In the genomic region with DNA sequence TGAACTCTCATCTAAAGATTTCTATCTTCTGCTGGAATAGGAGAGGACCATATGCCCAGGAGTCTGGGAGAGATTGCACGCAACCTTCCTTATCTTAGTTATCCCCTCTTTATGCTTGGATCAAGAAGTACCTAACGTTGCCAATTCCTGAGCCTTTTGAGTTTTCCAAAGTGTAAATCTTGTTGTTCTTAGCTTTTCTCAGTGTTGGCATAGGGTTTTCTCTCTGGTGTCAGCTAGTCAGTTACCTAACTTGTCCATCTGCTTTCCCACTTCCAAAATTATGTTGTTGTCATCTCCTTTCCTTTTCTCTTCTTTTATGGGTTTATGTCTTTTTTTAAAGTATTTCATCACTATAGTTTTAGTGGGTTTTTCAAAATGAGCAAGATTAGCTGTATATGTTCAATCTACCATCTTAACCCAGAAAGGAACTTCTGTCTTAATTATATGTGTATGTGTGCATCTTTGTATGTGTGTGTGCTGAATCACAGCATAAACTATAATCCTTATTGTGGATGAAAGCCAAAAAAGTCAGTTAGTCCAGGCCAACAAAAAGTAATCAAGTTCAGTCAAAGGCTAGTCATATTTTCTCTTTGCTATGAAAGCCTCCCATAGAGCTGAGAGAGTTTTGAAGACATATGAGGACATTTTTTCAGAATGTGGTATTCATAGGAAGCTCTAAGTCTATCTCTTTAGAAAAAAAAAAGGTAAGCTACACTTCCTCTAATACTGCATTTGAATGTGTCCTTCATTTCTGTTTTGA, we compare ENCODE assay signal across 28 cellular contexts.
DNase-seq lines count a peak whose midpoint lies in the region; ATAC-seq, FAIRE-seq and TF ChIP-seq lines count a peak whose summit lies in the region.
"Had no signal": no experiment of that assay in that cellular context is flagged by ENCODE, and none has a peak within 500 bp of the region (broad histone marks: within the 10 kb centered on the region; RNA-seq: fewer than 3 reads in every experiment).

No MANE protein-coding gene starts in this region.

- TF ChIP-seq CTCF in AG09309 (IDR thresholded peaks at IDR 0.05; ENCODE audit: control insufficient read depth, insufficient read depth, low read depth, low read length, missing control alignments) (no peak), HFFc6 (IDR thresholded peaks at IDR 0.05) (no peak), brain microvascular endothelial cell (IDR thresholded peaks at IDR 0.05; ENCODE audit: low read depth, low read length, missing control alignments) (no peak), keratinocyte (optimal IDR thresholded peaks at IDR 0.05 in 1 of 3, IDR thresholded peaks at IDR 0.05 in 1 of 3, conservative IDR thresholded peaks at IDR 0.05 in 1 of 3; ENCODE audit: extremely low read depth in 1 of 3, insufficient read depth in 2 of 3, low read length in 3 of 3) (no peak)

- no peaks in the 10 kb centered on the region for H4K20me1 ChIP-seq in keratinocyte (ENCODE audit: control insufficient read depth, extremely low read depth, insufficient read depth, low read length)

- H3K9me3 Mint-ChIP-seq in HFFc6: no peaks in the 10 kb centered on the region; the same call in 1 of the 2 replicates

- H3K27me3 ChIP-seq in brain microvascular endothelial cell (replicated peaks) (no peaks in the 10 kb centered on the region), keratinocyte (ENCODE audit: control insufficient read depth, extremely low read depth, insufficient read depth, low read length) (no peaks in the 10 kb centered on the region)
- H3K27me3 ChIP-seq: esophagus squamous epithelium, ovary, Peyer's patch, tibial artery had no signal

- H3K27me3 Mint-ChIP-seq in HFFc6 (ENCODE audit: insufficient read depth): peaks cover 3% of the 10 kb centered on the region; the same call in 1 of the 2 replicates
- H3K27me3 Mint-ChIP-seq: activated naive CD8-positive, alpha-beta T cell treated with anti-CD3 and anti-CD28 coated beads for 36 hours had no signal

- peaks cover 8% of the 10 kb centered on the region for H3K4me1 Mint-ChIP-seq in HFFc6 (ENCODE audit: low read depth)
- H3K4me1 Mint-ChIP-seq: activated naive CD8-positive, alpha-beta T cell treated with anti-CD3 and anti-CD28 coated beads for 36 hours had no signal

- H3K79me2 ChIP-seq in keratinocyte (ENCODE audit: control insufficient read depth, insufficient read depth, low read length): no peaks in the 10 kb centered on the region

- H3K36me3 ChIP-seq in brain microvascular endothelial cell (replicated peaks) (no peaks in the 10 kb centered on the region), keratinocyte (ENCODE audit: control insufficient read depth in 2 of 2, extremely low read depth in 1 of 2, insufficient read depth in 2 of 2, low read length in 2 of 2) (no peaks in the 10 kb centered on the region)
- H3K36me3 ChIP-seq: esophagus squamous epithelium, ovary, Peyer's patch, tibial artery had no signal

- H3K9me1 ChIP-seq in keratinocyte (ENCODE audit: control insufficient read depth, extremely low read depth, insufficient read depth, low read length): no peaks in the 10 kb centered on the region

- no peak overlapping the region for H3K4me3 Mint-ChIP-seq in HFFc6
- H3K4me3 Mint-ChIP-seq: activated naive CD8-positive, alpha-beta T cell treated with anti-CD3 and anti-CD28 coated beads for 36 hours had no signal

- no peaks in the 10 kb centered on the region for H3K9me3 ChIP-seq in keratinocyte (ENCODE audit: control insufficient read depth, low read depth, low read length)
- H3K9me3 ChIP-seq: esophagus squamous epithelium, ovary, Peyer's patch, tibial artery had no signal

- no peak overlapping the region for H2AFZ ChIP-seq in keratinocyte (ENCODE audit: control insufficient read depth, low read length)

- DNase-seq in AG09309 (ENCODE audit: low read depth) (peak; percentile 17), HFFc6 (peak; percentile 30), brain microvascular endothelial cell (peak; percentile 3), keratinocyte (ENCODE audit: low read depth, low spot score) (no peak), kidney tubule cell (ENCODE audit: low spot score) (no peak), NCI-H2029 treated with DMSO at 0.1 percent for 48 hours (lab: John Stamatoyannopoulos, UW) (no peak)
- DNase-seq: activated CD4-positive, alpha-beta T cell treated with anti-CD3 and anti-CD28 coated beads for 1 hour; activated CD8-positive, alpha-beta memory T cell treated with anti-CD3 and anti-CD28 coated beads for 24 hours; activated naive CD8-positive, alpha-beta T cell treated with anti-CD3 and anti-CD28 coated beads for 36 hours; AML-193; caudate nucleus; DND-41; esophagus squamous epithelium; MM.1S; NCI-H1694; NCI-H345; ovary; Peyer's patch; stimulated activated CD4-positive, alpha-beta T cell treated with anti-CD3 and anti-CD28 coated beads, Interleukin-1b, Interleukin-23, amount 100 ng/mL, for 48 hours; stimulated activated naive CD4-positive, alpha-beta T cell; tibial artery had no signal

- peak overlapping the region; percentile 4; the same call in 1 of the 2 replicates for H3K27ac Mint-ChIP-seq in HFFc6
- H3K27ac Mint-ChIP-seq: activated naive CD8-positive, alpha-beta T cell treated with anti-CD3 and anti-CD28 coated beads for 36 hours had no signal

- H3K4me1 ChIP-seq in keratinocyte (ENCODE audit: control insufficient read depth, extremely low read depth, insufficient read depth, low read length): no peaks in the 10 kb centered on the region
- H3K4me1 ChIP-seq: esophagus squamous epithelium, Peyer's patch, tibial artery had no signal

- peaks cover 29% of the 10 kb centered on the region for H3K36me3 Mint-ChIP-seq in HFFc6 (ENCODE audit: low read depth)

- H3K4me2 ChIP-seq in keratinocyte (ENCODE audit: control insufficient read depth, extremely low read depth, insufficient read depth, low read depth, low read length): no peak overlapping the region

- H3K27ac ChIP-seq in brain microvascular endothelial cell (no peak overlapping the region), keratinocyte (ENCODE audit: control insufficient read depth, insufficient read depth, low read length) (no peak overlapping the region)
- H3K27ac ChIP-seq: esophagus squamous epithelium, HL-60, ovary, Peyer's patch, SK-N-MC, tibial artery had no signal

- in situ Hi-C loops in brain microvascular endothelial cell (cut with HindIII; ENCODE audit: low pct_ligation_motif_present, low sequenced_read_pairs): no loop called here

- H3K9ac ChIP-seq in keratinocyte (ENCODE audit: control insufficient read depth, extremely low read depth, insufficient read depth, low read length): no peak overlapping the region

- ATAC-seq in HG03039 (IDR thresholded peaks at IDR 0.05; ENCODE audit: unreplicated experiment) (no peak), HG03571 (IDR thresholded peaks at IDR 0.05; ENCODE audit: unreplicated experiment) (no peak)

- no peak overlapping the region for H3K4me3 ChIP-seq in AG09309 (ENCODE audit: control insufficient read depth, low read depth, low read length)
- no peak overlapping the region for H3K4me3 ChIP-seq in brain microvascular endothelial cell (ENCODE audit: low read depth, low read length)
- H3K4me3 ChIP-seq in keratinocyte (ENCODE audit: control insufficient read depth in 2 of 3, extremely low read depth in 1 of 3, insufficient read depth in 2 of 3, low read depth in 1 of 3, low read length in 3 of 3): no peak overlapping the region
- H3K4me3 ChIP-seq: esophagus squamous epithelium, lung, ovary, Peyer's patch, SK-N-MC, tibial artery had no signal

- dilution Hi-C loops in keratinocyte (cut with MboI; ENCODE audit: extremely low pct_ligation_motif_present, low sequenced_read_pairs): no loop called here

- FAIRE-seq in keratinocyte (lab: Jason Lieb, UNC): peak; percentile 29
- FAIRE-seq: H1, islet of Langerhans had no signal

Comparison
In these comparisons a context has a peak if more than half of its experiments do, and no peak if none do; other contexts are left out.
1. DNase-seq: peak in AG09309 (single experiment), HFFc6 (single experiment) and brain microvascular endothelial cell (single experiment); none in keratinocyte (single experiment), kidney tubule cell (single experiment) and NCI-H2029 treated with DMSO at 0.1 percent for 48 hours (single experiment).